9 cellular contexts compared by ENCODE assay signal in genomic region chr11:124481365-124482323, GRCh38. TPM values are rescaled to one million over a fixed set of nuclear protein-coding genes. Genes with fewer than 3 reads are reported as not detected.
DNase-seq lines count a peak whose midpoint lies in the region; ATAC-seq, FAIRE-seq and TF ChIP-seq lines count a peak whose summit lies in the region.
"Had no signal": no experiment of that assay in that cellular context is flagged by ENCODE, and none has a peak within 500 bp of the region (broad histone marks: within the 10 kb centered on the region; RNA-seq: fewer than 3 reads in every experiment).

No MANE protein-coding gene starts in this region.

- H3K4me3 Mint-ChIP-seq in GM23338: peak overlapping the region; percentile 48

- H4K20me1 ChIP-seq in GM23338 (replicated peaks; ENCODE audit: insufficient read depth) (no peaks in the 10 kb centered on the region), keratinocyte (ENCODE audit: control insufficient read depth, extremely low read depth, insufficient read depth, low read length) (no peaks in the 10 kb centered on the region)

- ATAC-seq in GM23338: peak; percentile 92
- ATAC-seq in HG03520 (IDR thresholded peaks at IDR 0.05; ENCODE audit: unreplicated experiment): no peak

- WGBS in thyroid gland, 2 donors: 29 to 30% methylated on average over 20 of the region's 20 CpGs

- DNase-seq in CD1c-positive myeloid dendritic cell (ENCODE audit: extremely low spot score) (peak; percentile 40), GM23338 (ENCODE audit: low spot score) (peak; percentile 65), NCI-H774 (lab: John Stamatoyannopoulos, UW) (peak; percentile 44), astrocyte of the spinal cord (ENCODE audit: low read depth, low spot score) (peak; percentile 50), keratinocyte (ENCODE audit: low read depth, low spot score) (no peak), thyroid gland (peak; percentile 45 to 61), medulla oblongata (ENCODE audit: extremely low spot score) (no peak)

- in situ Hi-C loops in astrocyte of the spinal cord (cut with HindIII; ENCODE audit: low sequenced_read_pairs): no loop called here

- TF ChIP-seq CTCF in GM23338 (conservative IDR thresholded peaks at IDR 0.05; ENCODE audit: low read depth in 2 of 2): no peak
- TF ChIP-seq CTCF in astrocyte of the spinal cord (IDR thresholded peaks at IDR 0.05; ENCODE audit: low read depth, low read length): no peak
- TF ChIP-seq CTCF in keratinocyte (optimal IDR thresholded peaks at IDR 0.05 in 1 of 3, IDR thresholded peaks at IDR 0.05 in 1 of 3, conservative IDR thresholded peaks at IDR 0.05 in 1 of 3; ENCODE audit: extremely low read depth in 1 of 3, insufficient read depth in 2 of 3, low read length in 3 of 3): no peak
- TF ChIP-seq CTCF in thyroid gland (IDR thresholded peaks at IDR 0.05): no peak

- H3K4me1 Mint-ChIP-seq in GM23338: peaks cover 26% of the 10 kb centered on the region

- H3K4me2 ChIP-seq in GM23338 (peak overlapping the region; percentile 31), keratinocyte (ENCODE audit: control insufficient read depth, extremely low read depth, insufficient read depth, low read depth, low read length) (peak overlapping the region; percentile 58)

- peak overlapping the region; percentile 87 for H3K27ac Mint-ChIP-seq in GM23338

- H3K4me1 ChIP-seq in GM23338 (ENCODE audit: insufficient read depth) (peaks cover 14% of the 10 kb centered on the region; the same call in 1 of the 2 replicates), keratinocyte (ENCODE audit: control insufficient read depth, extremely low read depth, insufficient read depth, low read length) (peaks cover 10% of the 10 kb centered on the region), thyroid gland (no peaks in the 10 kb centered on the region)

- dilution Hi-C loops in keratinocyte (cut with MboI; ENCODE audit: extremely low pct_ligation_motif_present, low sequenced_read_pairs): no loop called here

- H3K27me3 ChIP-seq in GM23338 (ENCODE audit: insufficient read depth) (no peaks in the 10 kb centered on the region; the same call in 1 of the 2 replicates), keratinocyte (ENCODE audit: control insufficient read depth, extremely low read depth, insufficient read depth, low read length) (no peaks in the 10 kb centered on the region), thyroid gland (no peaks in the 10 kb centered on the region)

- intact Hi-C loops in thyroid gland (cut with DNase I): no loop called here

- no peaks in the 10 kb centered on the region for H3K9me1 ChIP-seq in keratinocyte (ENCODE audit: control insufficient read depth, extremely low read depth, insufficient read depth, low read length)

- peaks cover 2% of the 10 kb centered on the region for H3K9me2 ChIP-seq in GM23338 (ENCODE audit: insufficient read depth)

- H3K36me3 ChIP-seq in GM23338 (ENCODE audit: insufficient read depth) (no peaks in the 10 kb centered on the region), keratinocyte (ENCODE audit: control insufficient read depth in 2 of 2, extremely low read depth in 1 of 2, insufficient read depth in 2 of 2, low read length in 2 of 2) (no peaks in the 10 kb centered on the region), thyroid gland (no peaks in the 10 kb centered on the region)

- H3K4me3 ChIP-seq in GM23338 (peak overlapping the region; percentile 5; the same call in 1 of the 2 replicates), astrocyte of the spinal cord (ENCODE audit: low read depth, low read length) (peak overlapping the region; percentile 10), keratinocyte (ENCODE audit: control insufficient read depth in 2 of 3, extremely low read depth in 1 of 3, insufficient read depth in 2 of 3, low read depth in 1 of 3, low read length in 3 of 3) (peak overlapping the region in 2 of 3 experiments; percentile 22 to 31), thyroid gland (replicated peaks in 1 of 3) (peak overlapping the region in 1 of 3 donors; percentile 11)

- H2AFZ ChIP-seq in GM23338 (peak overlapping the region; percentile 95), keratinocyte (ENCODE audit: control insufficient read depth, low read length) (peak overlapping the region; percentile 79)

- peak overlapping the region; percentile 59 for H3K9ac ChIP-seq in keratinocyte (ENCODE audit: control insufficient read depth, extremely low read depth, insufficient read depth, low read length)

- H3K27ac ChIP-seq in GM23338 (ENCODE audit: low read depth) (peak overlapping the region; percentile 71), keratinocyte (ENCODE audit: control insufficient read depth, insufficient read depth, low read length) (peak overlapping the region; percentile 64), thyroid gland (no peak overlapping the region)

- H3K36me3 Mint-ChIP-seq in GM23338 (ENCODE audit: low read depth): no peaks in the 10 kb centered on the region

- no peaks in the 10 kb centered on the region for H3K9me3 Mint-ChIP-seq in GM23338

- no peaks in the 10 kb centered on the region for H3F3A ChIP-seq in GM23338 (replicated peaks; ENCODE audit: low read depth)

- no peak for TF ChIP-seq POLR2A in thyroid gland (IDR thresholded peaks at IDR 0.05)

- no peaks in the 10 kb centered on the region for H3K27me3 Mint-ChIP-seq in GM23338 (ENCODE audit: insufficient read depth, low read depth, poor library complexity)

- no peaks in the 10 kb centered on the region for H3K9me3 ChIP-seq in keratinocyte (ENCODE audit: control insufficient read depth, low read depth, low read length)
- no peaks in the 10 kb centered on the region for H3K9me3 ChIP-seq in thyroid gland

- peak; percentile 55 for FAIRE-seq in keratinocyte (lab: Jason Lieb, UNC)
- FAIRE-seq: islet of Langerhans had no signal

- H3K79me2 ChIP-seq in GM23338 (replicated peaks; ENCODE audit: insufficient read depth): no peaks in the 10 kb centered on the region
- H3K79me2 ChIP-seq in keratinocyte (ENCODE audit: control insufficient read depth, insufficient read depth, low read length): no peaks in the 10 kb centered on the region

TF ChIP-seq in GM23338, 12 proteins besides CTCF, POLR2A, EP300 and RAD21:
- TF ChIP-seq ZNF331 (CRISPR knock-in tag; IDR thresholded peaks at IDR 0.05; ENCODE audit: low read depth) (no peak), REST (IDR thresholded peaks at IDR 0.05; ENCODE audit: unreplicated experiment) (no peak)

RNA-seq across cellular contexts. Expression of gene OR8B8, which starts 36.1 kb away (rescaled TPM):
- not detected in 2 replicates for total RNA-seq in GM23338 (2014; rRNA removed; shearing (Covaris generic))
- polyA plus RNA-seq in GM23338 (2016; fragmentation: Nextera tagmentation; extraction: Ambion mirVana) (not detected in 2 replicates), keratinocyte (not detected in 3 replicates)
- not detected for polyA plus RNA-seq in keratinocyte (2011; ENCODE audit: low read depth)
- not detected in 2 replicates for polyA plus RNA-seq in keratinocyte (2011; cell fraction: cytosol; rRNA removed)
- not detected in 2 replicates for polyA plus RNA-seq in keratinocyte (2011; cell fraction: nucleus; rRNA removed)
- polyA plus RNA-seq in keratinocyte (2012; ENCODE audit: low replicate concordance): not detected in 2 replicates
- not detected in 3 replicates for polyA minus RNA-seq in keratinocyte
- polyA minus RNA-seq in keratinocyte (2011; cell fraction: cytosol; rRNA and poly(A)+ RNA removed): not detected
- not detected in 2 replicates for polyA minus RNA-seq in keratinocyte (2011; cell fraction: nucleus; rRNA and poly(A)+ RNA removed)
- total RNA-seq in thyroid gland: not detected

RNA-seq across cellular contexts. Expression of gene OR8B4, which starts 57.0 kb away (rescaled TPM):
- total RNA-seq in GM23338 (2014; rRNA removed; shearing (Covaris generic)): not detected in 2 replicates
- not detected in 2 replicates for polyA plus RNA-seq in GM23338 (2016; fragmentation: Nextera tagmentation; extraction: Ambion mirVana)
- polyA plus RNA-seq in keratinocyte: not detected in 3 replicates
- polyA plus RNA-seq in keratinocyte (2011; ENCODE audit: low read depth): not detected
- not detected in 2 replicates for polyA plus RNA-seq in keratinocyte (2011; cell fraction: cytosol; rRNA removed)
- polyA plus RNA-seq in keratinocyte (2011; cell fraction: nucleus; rRNA removed): not detected in 2 replicates
- polyA plus RNA-seq in keratinocyte (2012; ENCODE audit: low replicate concordance): not detected in 2 replicates
- not detected in 3 replicates for polyA minus RNA-seq in keratinocyte
- not detected for polyA minus RNA-seq in keratinocyte (2011; cell fraction: cytosol; rRNA and poly(A)+ RNA removed)
- not detected in 2 replicates for polyA minus RNA-seq in keratinocyte (2011; cell fraction: nucleus; rRNA and poly(A)+ RNA removed)
- total RNA-seq in thyroid gland: not detected

Comparison
In these comparisons a context has a peak if more than half of its experiments do, and no peak if none do; other contexts are left out.
1. DNase-seq: peak in CD1c-positive myeloid dendritic cell (single experiment), GM23338 (single experiment), NCI-H774 (single experiment), astrocyte of the spinal cord (single experiment) and thyroid gland (2 of 2); none in keratinocyte (single experiment) and medulla oblongata (single experiment).
2. H3K27ac ChIP-seq: peak in GM23338 (single experiment) and keratinocyte (single experiment); none in thyroid gland (0 of 3).